ENCODE assay signal across 25 cellular contexts in the genomic region with DNA sequence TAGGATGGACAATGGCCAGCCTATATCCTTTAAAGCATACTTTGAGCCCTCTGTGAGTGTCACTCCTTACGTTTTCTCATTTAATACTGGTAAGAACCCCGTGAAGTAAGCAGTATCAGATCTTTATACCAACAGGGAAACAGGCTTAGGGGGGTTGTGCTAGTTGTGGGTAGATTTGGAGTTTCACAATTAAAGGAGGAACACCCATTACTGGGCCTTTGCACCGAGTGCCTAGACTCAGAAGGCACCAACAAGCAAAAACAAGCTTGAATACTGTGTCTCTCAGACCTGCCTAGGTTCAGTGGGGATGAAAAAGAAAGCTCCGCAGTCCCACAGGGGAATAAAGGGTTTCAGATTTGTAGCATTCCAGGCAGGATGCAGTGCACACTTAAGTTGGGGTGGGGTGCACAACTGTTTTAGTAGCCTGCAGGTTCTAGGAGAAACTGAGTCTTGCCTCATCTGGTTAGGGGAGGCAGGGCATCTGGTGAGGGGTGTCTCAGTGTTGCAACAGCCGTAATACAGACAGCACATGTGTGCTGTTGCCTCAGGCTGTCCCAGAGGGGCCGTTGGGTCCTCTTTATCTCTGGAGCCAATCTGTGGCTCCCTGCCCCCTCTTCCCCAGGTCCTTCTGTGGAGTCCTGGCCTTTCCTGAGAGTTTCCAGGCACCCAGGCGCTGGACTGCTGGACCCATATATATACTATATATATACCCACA. TPM values are rescaled to one million over a fixed set of nuclear protein-coding genes. Genes with fewer than 3 reads are reported as not detected.
DNase-seq lines count a peak whose midpoint lies in the region; ATAC-seq and TF ChIP-seq lines count a peak whose summit lies in the region.
"Had no signal": no experiment of that assay in that cellular context is flagged by ENCODE, and none has a peak within 500 bp of the region (broad histone marks: within the 10 kb centered on the region; RNA-seq: fewer than 3 reads in every experiment).

No MANE protein-coding gene starts in this region.

- H3K18ac ChIP-seq in mesendoderm (ENCODE audit: low read length): no peak overlapping the region

- H3K27me3 ChIP-seq in mesendoderm (ENCODE audit: insufficient read depth, low read length, poor library complexity) (no peaks in the 10 kb centered on the region), MG63 (no peaks in the 10 kb centered on the region), testis (no peaks in the 10 kb centered on the region)
- H3K27me3 ChIP-seq: colonic mucosa, tibial artery had no signal

- WGBS in mesendoderm (ENCODE audit: extremely low coverage, insufficient coverage, low lambda C conversion rate): no CpG with 5 or more reads among the region's 7 CpGs
- 82 to 89% methylated on average over 7 of the region's 7 CpGs for WGBS in testis, 2 donors

- no peak for TF ChIP-seq POLR2A in NB4 (IDR thresholded peaks at IDR 0.05; ENCODE audit: extremely low read depth, insufficient read length)
- TF ChIP-seq POLR2A in testis (IDR thresholded peaks at IDR 0.05): no peak

- H3K27ac ChIP-seq in mesendoderm (ENCODE audit: low read depth, low read length) (no peak overlapping the region), testis (no peak overlapping the region)
- H3K27ac ChIP-seq: colonic mucosa, esophagus muscularis mucosa, gastrocnemius medialis, lower lobe of right lung, sigmoid colon, tibial artery had no signal

- H3K9ac ChIP-seq in mesendoderm (ENCODE audit: low read length): no peak overlapping the region

- H2BK5ac ChIP-seq in mesendoderm (ENCODE audit: low read length): no peak overlapping the region

- H3K4ac ChIP-seq in mesendoderm (ENCODE audit: low read depth, low read length): no peak overlapping the region

- no peaks in the 10 kb centered on the region for H3K79me1 ChIP-seq in mesendoderm (ENCODE audit: low read length)

- no peak overlapping the region for H3K23ac ChIP-seq in mesendoderm (ENCODE audit: low read length)

- peak overlapping the region; percentile 84 for H4K5ac ChIP-seq in mesendoderm (ENCODE audit: low read length)

- no peaks in the 10 kb centered on the region for H3K79me2 ChIP-seq in mesendoderm (ENCODE audit: control insufficient read depth, insufficient read depth, low read length)

- no peak for ATAC-seq in HG02798 (IDR thresholded peaks at IDR 0.05; ENCODE audit: poor library complexity, unreplicated experiment)
- ATAC-seq: activated CD8-positive, alpha-beta memory T cell treated with anti-CD3 and anti-CD28 coated beads, Interleukin-2, amount 10 ng/mL, durations not matched to agents 7 days and 5 days; activated T-cell treated with anti-CD3 and anti-CD28 coated beads, Interleukin-2, amount 50 U/mL, for 72 hours; gastrocnemius medialis; Panc1 had no signal

- peak overlapping the region; percentile 54 for H3K56ac ChIP-seq in mesendoderm (ENCODE audit: low read length)

- no peak overlapping the region for H2AK5ac ChIP-seq in mesendoderm (ENCODE audit: low read length)

- intact Hi-C loops in testis (cut with DNase I; ENCODE audit: low total_unique reads): no loop called here

- peak overlapping the region; percentile 42 for H3K4me3 ChIP-seq in NB4 (ENCODE audit: low read depth, low read length)
- no peak overlapping the region for H3K4me3 ChIP-seq in mesendoderm (ENCODE audit: low read length)
- no peak overlapping the region for H3K4me3 ChIP-seq in MG63
- no peak overlapping the region for H3K4me3 ChIP-seq in testis
- H3K4me3 ChIP-seq: colonic mucosa, esophagus muscularis mucosa, gastrocnemius medialis, lower lobe of right lung, sigmoid colon, tibial artery had no signal

- H4K8ac ChIP-seq in mesendoderm (ENCODE audit: low read depth, low read length): no peak overlapping the region

- H3K36me3 ChIP-seq in mesendoderm (ENCODE audit: control insufficient read depth, insufficient read depth, low read length) (no peaks in the 10 kb centered on the region), MG63 (no peaks in the 10 kb centered on the region), testis (ENCODE audit: low read depth, missing control alignments) (no peaks in the 10 kb centered on the region)
- H3K36me3 ChIP-seq: colonic mucosa, gastrocnemius medialis, sigmoid colon, tibial artery had no signal

- no peaks in the 10 kb centered on the region for H3K9me3 ChIP-seq in MG63
- no peaks in the 10 kb centered on the region for H3K9me3 ChIP-seq in testis
- H3K9me3 ChIP-seq: colonic mucosa, esophagus muscularis mucosa, gastrocnemius medialis, lower lobe of right lung, sigmoid colon, tibial artery had no signal

- H2BK120ac ChIP-seq in mesendoderm (ENCODE audit: low read depth, low read length): no peak overlapping the region

- H3K4me1 ChIP-seq in mesendoderm (ENCODE audit: control insufficient read depth, low read depth, low read length) (peaks cover 20% of the 10 kb centered on the region), testis (no peaks in the 10 kb centered on the region)
- H3K4me1 ChIP-seq: colonic mucosa had no signal

- DNase-seq in ELF-1 (ENCODE audit: low read depth, low spot score) (peak; percentile 48), NB4 (ENCODE audit: low read depth) (peak; percentile 98), SK-N-DZ (ENCODE audit: low spot score) (peak; percentile 46), mesendoderm (no peak), MG63 (no peak), GOT3 (lab: John Stamatoyannopoulos, UW) (no peak), testis (no peak)
- DNase-seq: activated CD4-positive, alpha-beta T cell treated with anti-CD3 and anti-CD28 coated beads, Interleukin-2, amount 50 U/mL, for 1 hour; activated CD8-positive, alpha-beta memory T cell treated with anti-CD3 and anti-CD28 coated beads, Interleukin-2, amount 10 ng/mL, durations not matched to agents 7 days and 5 days; activated naive CD4-positive, alpha-beta T cell treated with Interleukin-2 at 50 U/mL for 16 hours; activated T-cell treated with anti-CD3 and anti-CD28 coated beads, Interleukin-2, amount 50 U/mL, for 72 hours; amygdala; CD4-positive, CD25-positive, alpha-beta regulatory T cell; colonic mucosa; gastrocnemius medialis; hypothalamus; lower lobe of right lung; NCI-H1092 treated with DMSO at 0.1 percent for 48 hours; NCI-H2029; sigmoid colon; tibial artery had no signal

- H3K4me2 ChIP-seq in mesendoderm (ENCODE audit: low read length): no peak overlapping the region

- TF ChIP-seq CTCF in NB4 (IDR thresholded peaks at IDR 0.05; ENCODE audit: low read depth, low read length): no peak
- no peak for TF ChIP-seq CTCF in testis (IDR thresholded peaks at IDR 0.05)

- no peak overlapping the region for H2BK15ac ChIP-seq in mesendoderm (replicated peaks; ENCODE audit: low read depth)

RNA-seq across cellular contexts. Expression of a gene that starts 51.2 kb away (rescaled TPM):
- 0.20 TPM in 2 replicates for polyA plus RNA-seq in SK-N-DZ (2014; cell fraction: cytosol; rRNA removed)
- polyA plus RNA-seq in SK-N-DZ (2014; cell fraction: nucleus; rRNA removed): 0.34 and 0.70 TPM in 2 replicates
- 1.7 TPM for polyA plus RNA-seq in mesendoderm (2013, experiment 1 of 2)
- polyA plus RNA-seq in mesendoderm (2013, experiment 2 of 2): 1.9 TPM
- total RNA-seq in MG63 (2014; rRNA removed; shearing (Covaris generic); ENCODE audit: low replicate concordance): 2.3 and 4.6 TPM in 2 replicates
- total RNA-seq in testis: 1 to 10 TPM; 6.1 to 7.0 TPM
- polyA plus RNA-seq in testis (ENCODE audit: insufficient read depth, low read depth, low replicate concordance): 3.1 TPM
- total RNA-seq: SK-MEL-5 had no signal

Comparison
In these comparisons a context has a peak if more than half of its experiments do, and no peak if none do; other contexts are left out.
1. DNase-seq: peak in ELF-1 (single experiment), NB4 (single experiment) and SK-N-DZ (single experiment); none in mesendoderm (single experiment), MG63 (single experiment), GOT3 (single experiment) and testis (single experiment).